Comparison of ENCODE assay signal across 2 cellular contexts in the genomic region with DNA sequence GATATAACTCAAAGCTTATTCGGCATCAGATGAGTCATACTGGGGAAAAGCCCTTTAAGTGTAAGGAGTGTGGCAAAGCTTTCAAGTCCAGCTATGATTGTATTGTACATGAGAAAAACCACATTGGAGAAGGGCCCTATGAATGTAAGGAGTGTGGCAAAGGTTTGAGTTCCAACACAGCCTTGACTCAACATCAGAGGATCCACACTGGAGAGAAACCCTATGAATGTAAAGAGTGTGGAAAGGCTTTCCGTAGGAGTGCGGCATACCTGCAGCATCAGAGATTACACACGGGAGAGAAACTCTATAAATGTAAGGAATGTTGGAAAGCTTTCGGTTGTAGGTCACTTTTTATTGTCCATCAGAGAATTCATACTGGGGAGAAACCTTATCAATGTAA.
A peak's percentile ranks its signal among the peaks of the same experiment; 100 is the strongest.
TF ChIP-seq lines count a peak whose summit lies in the region.

No MANE protein-coding gene starts in this region.

TF ChIP-seq in HCT116, 20 proteins besides CTCF, POLR2A, EP300 and RAD21:
- TF ChIP-seq JUND (IDR thresholded peaks at IDR 0.05) (no peak), EZH2phosphoT487 (IDR thresholded peaks at IDR 0.05; ENCODE audit: borderline replicate concordance) (no peak), ZNF274 (IDR thresholded peaks at IDR 0.05; ENCODE audit: low read depth, low read length) (peak; percentile 26; the same call in 1 of the 2 replicates), FOSL1 (IDR thresholded peaks at IDR 0.05; ENCODE audit: low read depth) (no peak)
- TF ChIP-seq, protein P1, sequence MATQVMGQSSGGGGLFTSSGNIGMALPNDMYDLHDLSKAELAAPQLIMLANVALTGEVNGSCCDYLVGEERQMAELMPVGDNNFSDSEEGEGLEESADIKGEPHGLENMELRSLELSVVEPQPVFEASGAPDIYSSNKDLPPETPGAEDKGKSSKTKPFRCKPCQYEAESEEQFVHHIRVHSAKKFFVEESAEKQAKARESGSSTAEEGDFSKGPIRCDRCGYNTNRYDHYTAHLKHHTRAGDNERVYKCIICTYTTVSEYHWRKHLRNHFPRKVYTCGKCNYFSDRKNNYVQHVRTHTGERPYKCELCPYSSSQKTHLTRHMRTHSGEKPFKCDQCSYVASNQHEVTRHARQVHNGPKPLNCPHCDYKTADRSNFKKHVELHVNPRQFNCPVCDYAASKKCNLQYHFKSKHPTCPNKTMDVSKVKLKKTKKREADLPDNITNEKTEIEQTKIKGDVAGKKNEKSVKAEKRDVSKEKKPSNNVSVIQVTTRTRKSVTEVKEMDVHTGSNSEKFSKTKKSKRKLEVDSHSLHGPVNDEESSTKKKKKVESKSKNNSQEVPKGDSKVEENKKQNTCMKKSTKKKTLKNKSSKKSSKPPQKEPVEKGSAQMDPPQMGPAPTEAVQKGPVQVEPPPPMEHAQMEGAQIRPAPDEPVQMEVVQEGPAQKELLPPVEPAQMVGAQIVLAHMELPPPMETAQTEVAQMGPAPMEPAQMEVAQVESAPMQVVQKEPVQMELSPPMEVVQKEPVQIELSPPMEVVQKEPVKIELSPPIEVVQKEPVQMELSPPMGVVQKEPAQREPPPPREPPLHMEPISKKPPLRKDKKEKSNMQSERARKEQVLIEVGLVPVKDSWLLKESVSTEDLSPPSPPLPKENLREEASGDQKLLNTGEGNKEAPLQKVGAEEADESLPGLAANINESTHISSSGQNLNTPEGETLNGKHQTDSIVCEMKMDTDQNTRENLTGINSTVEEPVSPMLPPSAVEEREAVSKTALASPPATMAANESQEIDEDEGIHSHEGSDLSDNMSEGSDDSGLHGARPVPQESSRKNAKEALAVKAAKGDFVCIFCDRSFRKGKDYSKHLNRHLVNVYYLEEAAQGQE (IDR thresholded peaks at IDR 0.05; ENCODE audit: low read depth): no peak

TF ChIP-seq in H1, 55 proteins besides CTCF, POLR2A, EP300 and RAD21:
- no peak for TF ChIP-seq SRF (IDR thresholded peaks at IDR 0.05; ENCODE audit: low read depth, low read length)
- TF ChIP-seq TAF7 (optimal IDR thresholded peaks at IDR 0.05; ENCODE audit: borderline replicate concordance, low read depth, low read length): no peak
- no peak for TF ChIP-seq TEAD4 (IDR thresholded peaks at IDR 0.05; ENCODE audit: low read depth, low read length)
- TF ChIP-seq TBP (IDR thresholded peaks at IDR 0.05; ENCODE audit: low read depth, low read length): no peak
- peak; percentile 35; the same call in 1 of the 2 replicates for TF ChIP-seq ZNF274 (IDR thresholded peaks at IDR 0.05; ENCODE audit: borderline replicate concordance, extremely low read depth, low read length)
